In the genomic region with DNA sequence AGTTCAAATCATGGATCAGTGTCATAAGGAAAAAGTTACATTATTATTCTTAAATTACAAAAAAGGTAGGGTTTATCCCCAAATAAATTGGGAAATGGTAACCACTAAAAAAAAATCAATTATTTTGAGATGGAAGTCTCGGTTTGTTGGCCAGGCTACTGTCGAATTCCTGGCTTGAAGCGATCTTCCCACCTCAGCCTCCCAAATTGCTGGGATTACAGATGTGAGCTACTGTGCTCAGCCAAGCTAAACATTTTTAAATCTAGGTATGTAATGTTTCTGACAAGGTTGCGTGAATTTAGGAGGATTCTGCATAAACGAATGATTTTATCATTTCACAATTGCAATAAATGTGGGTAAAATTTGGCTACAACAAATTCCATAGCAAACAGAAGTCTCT, we compare ENCODE assay signal across 10 cellular contexts. TPM values are rescaled to one million over a fixed set of nuclear protein-coding genes. Genes with fewer than 3 reads are reported as not detected.
DNase-seq lines count a peak whose midpoint lies in the region; ATAC-seq and TF ChIP-seq lines count a peak whose summit lies in the region.
"Had no signal": no experiment of that assay in that cellular context is flagged by ENCODE, and none has a peak within 500 bp of the region (broad histone marks: within the 10 kb centered on the region; RNA-seq: fewer than 3 reads in every experiment).

No MANE protein-coding gene starts in this region.

- no peaks in the 10 kb centered on the region for H3K9me3 ChIP-seq in left ventricle myocardium inferior (replicated peaks)
- no peaks in the 10 kb centered on the region for H3K9me3 ChIP-seq in iPS-20b (ENCODE audit: insufficient read depth, low read depth, low read length)
- H3K9me3 ChIP-seq: upper lobe of left lung had no signal

- H3K4me1 ChIP-seq in left ventricle myocardium inferior, result peaks cover 55% of the 10 kb centered on the region
- H3K4me1 ChIP-seq in iPS-20b (ENCODE audit: insufficient read depth, low read length), result peaks cover 23% of the 10 kb centered on the region
- H3K4me1 ChIP-seq in urinary bladder (ENCODE audit: insufficient read depth), result no peaks in the 10 kb centered on the region

- H3K27me3 ChIP-seq in left ventricle myocardium inferior (ENCODE audit: low read depth) (no peaks in the 10 kb centered on the region), iPS-20b (ENCODE audit: insufficient read depth, low read length) (no peaks in the 10 kb centered on the region)
- H3K27me3 ChIP-seq: upper lobe of left lung had no signal

- intact Hi-C loops in left ventricle myocardium inferior (cut with micrococcal nuclease), result no loop called here
- intact Hi-C loops in Right ventricle myocardium superior (cut with DNase I), result no loop called here
- intact Hi-C loops in sciatic nerve (cut with DNase I), result no loop called here

- H3K27ac Mint-ChIP-seq in activated T-helper 17 cell treated with anti-CD3 and anti-CD28 coated beads, Interleukin-2, amount 50 U/mL, for 72 hours, result no peak overlapping the region

- peaks cover 20% of the 10 kb centered on the region for H3K4me1 Mint-ChIP-seq in activated T-helper 17 cell treated with anti-CD3 and anti-CD28 coated beads, Interleukin-2, amount 50 U/mL, for 72 hours

- H3K36me3 Mint-ChIP-seq in activated T-helper 17 cell treated with anti-CD3 and anti-CD28 coated beads, Interleukin-2, amount 50 U/mL, for 72 hours (ENCODE audit: low read depth), result peaks cover 29% of the 10 kb centered on the region

- H3K36me3 ChIP-seq in left ventricle myocardium inferior, result no peaks in the 10 kb centered on the region
- H3K36me3 ChIP-seq in iPS-20b (ENCODE audit: insufficient read depth, low read depth, low read length), result peaks cover 15% of the 10 kb centered on the region
- H3K36me3 ChIP-seq in urinary bladder (ENCODE audit: insufficient read depth), result no peaks in the 10 kb centered on the region
- H3K36me3 ChIP-seq: upper lobe of left lung had no signal

- H3K27me3 Mint-ChIP-seq in activated T-helper 17 cell treated with anti-CD3 and anti-CD28 coated beads, Interleukin-2, amount 50 U/mL, for 72 hours, result no peaks in the 10 kb centered on the region

- no peak for ATAC-seq in Right ventricle myocardium superior (ENCODE audit: poor library complexity)
- no peak for ATAC-seq in activated T-helper 17 cell treated with anti-CD3 and anti-CD28 coated beads, Interleukin-2, amount 50 U/mL, for 72 hours (replicated peaks)
- no peak for ATAC-seq in sciatic nerve
- ATAC-seq in HG03460 (IDR thresholded peaks at IDR 0.05; ENCODE audit: unreplicated experiment), result no peak

- TF ChIP-seq CTCF in left ventricle myocardium inferior (IDR thresholded peaks at IDR 0.05; ENCODE audit: borderline replicate concordance), result no peak

- H3K9ac ChIP-seq in iPS-20b (ENCODE audit: low read depth, low read length), result peak overlapping the region; percentile 52; the same call in 1 of the 2 replicates

- peak overlapping the region; percentile 98 for H3K4me3 Mint-ChIP-seq in activated T-helper 17 cell treated with anti-CD3 and anti-CD28 coated beads, Interleukin-2, amount 50 U/mL, for 72 hours

- H3K4me3 ChIP-seq in left ventricle myocardium inferior (peak overlapping the region; percentile 96), iPS-20b (ENCODE audit: low read length) (peak overlapping the region; percentile 97), urinary bladder (ENCODE audit: low read depth, low read length) (peak overlapping the region; percentile 9)

- H3K9me3 Mint-ChIP-seq in activated T-helper 17 cell treated with anti-CD3 and anti-CD28 coated beads, Interleukin-2, amount 50 U/mL, for 72 hours, result no peaks in the 10 kb centered on the region

- no peak overlapping the region for H3K27ac ChIP-seq in left ventricle myocardium inferior (replicated peaks)
- H3K27ac ChIP-seq in iPS-20b (ENCODE audit: low read length), result no peak overlapping the region
- no peak overlapping the region for H3K27ac ChIP-seq in urinary bladder (ENCODE audit: low read depth)

- DNase-seq in left ventricle myocardium inferior (no peak), Right ventricle myocardium superior (no peak), activated gamma-delta T cell (lab: John Stamatoyannopoulos, UW) (no peak), sciatic nerve (ENCODE audit: low spot score) (no peak)
- DNase-seq: MV-4-11, upper lobe of left lung had no signal

- WGBS in urinary bladder, result 42% methylated on average over 5 of the region's 5 CpGs

RNA-seq across cellular contexts. Expression of a gene that starts 2.0 kb away (rescaled TPM):
- 6.5 TPM for total RNA-seq in left ventricle myocardium inferior
- 7.0 TPM for total RNA-seq in Right ventricle myocardium superior
- 10 to 100 TPM; 16.0 to 29.9 TPM for total RNA-seq in activated T-helper 17 cell treated with anti-CD3 and anti-CD28 coated beads, Interleukin-2, amount 50 U/mL, for 72 hours
- 53.8 TPM for total RNA-seq in urinary bladder
- polyA plus RNA-seq in urinary bladder, result 10.6 TPM
- 29.7 TPM for total RNA-seq in sciatic nerve

RNA-seq across cellular contexts. Expression of a gene that starts 49.7 kb away (rescaled TPM):
- total RNA-seq in left ventricle myocardium inferior, result 13.2 TPM
- total RNA-seq in Right ventricle myocardium superior, result 13.4 TPM
- total RNA-seq in activated T-helper 17 cell treated with anti-CD3 and anti-CD28 coated beads, Interleukin-2, amount 50 U/mL, for 72 hours, result 10 to 100 TPM; 32.5 to 39.4 TPM
- 25.1 TPM for total RNA-seq in urinary bladder
- polyA plus RNA-seq in urinary bladder, result 7.0 TPM
- 12.2 TPM for total RNA-seq in sciatic nerve

Comparison
In these comparisons a context has a peak if more than half of its experiments do, and no peak if none do; other contexts are left out.
1. H3K4me3 ChIP-seq: peak in every context shown above with its lines; median percentile 97 in iPS-20b; 96 in left ventricle myocardium inferior; 9 in urinary bladder.